Comparison of ENCODE assay signal across 8 cellular contexts in the genomic region with DNA sequence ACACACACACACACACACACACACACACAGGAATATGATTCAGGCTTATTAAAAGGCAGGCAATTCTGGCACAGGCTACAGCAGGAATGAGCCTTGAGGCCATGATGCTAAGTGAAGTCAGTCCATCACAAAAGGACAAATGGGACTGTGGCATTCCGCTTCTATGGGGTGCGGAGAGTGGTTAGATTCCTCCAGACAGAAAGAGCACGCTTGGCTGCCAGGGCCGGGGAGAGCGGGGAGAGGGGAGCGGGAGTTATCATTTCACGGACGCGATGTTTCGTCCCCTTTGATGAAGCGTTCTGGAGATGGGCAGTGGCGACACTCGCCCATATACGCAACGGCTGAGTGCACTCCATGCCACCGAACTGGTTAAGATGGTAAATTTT. TPM values are rescaled to one million over a fixed set of nuclear protein-coding genes. Genes with fewer than 3 reads are reported as not detected.
DNase-seq lines count a peak whose midpoint lies in the region; ATAC-seq and TF ChIP-seq lines count a peak whose summit lies in the region.

No MANE protein-coding gene starts in this region.

- POLR2A ChIA-PET in HEK293 (lab: Yijun Ruan, JAX), result interaction anchor here (1.0 to 1.5 kb wide), 3 partner anchors 58 to 319 kb away, joined by 5 to 9 read pairs (median 5); a partner anchor contains a TSS

- TF ChIP-seq CTCF in HEK293 (tag by site-specific recombination; IDR thresholded peaks at IDR 0.05), result no peak
- TF ChIP-seq CTCF in endodermal cell (conservative IDR thresholded peaks at IDR 0.05), result no peak
- TF ChIP-seq CTCF in type B pancreatic cell (conservative IDR thresholded peaks at IDR 0.05), result no peak

- 13 to 27% methylated on average over 6 to 16 of the region's 16 CpGs for WGBS in endodermal cell (ENCODE audit: insufficient coverage in 1 of 2, insufficient read length in 1 of 2), 2 experiments

- no peak overlapping the region for H3K9ac ChIP-seq in endodermal cell (ENCODE audit: extremely low read depth, low read length, poor library complexity, severe bottlenecking)

- no peaks in the 10 kb centered on the region for H3K9me3 ChIP-seq in HEK293 (ENCODE audit: control insufficient read depth, insufficient read depth, low read depth, low read length)
- peaks cover 12% of the 10 kb centered on the region for H3K9me3 ChIP-seq in endodermal cell (ENCODE audit: control insufficient read depth, low read length)

- H3K9me3 Mint-ChIP-seq in endodermal cell (peaks cover 5% of the 10 kb centered on the region), memory B cell (no peaks in the 10 kb centered on the region), type B pancreatic cell (no peaks in the 10 kb centered on the region)

- peaks cover 2% of the 10 kb centered on the region for H3K36me3 Mint-ChIP-seq in endodermal cell (ENCODE audit: low read depth)
- H3K36me3 Mint-ChIP-seq in memory B cell, result no peaks in the 10 kb centered on the region
- H3K36me3 Mint-ChIP-seq in type B pancreatic cell, result no peaks in the 10 kb centered on the region

- H3K27ac Mint-ChIP-seq in endodermal cell (no peak overlapping the region), memory B cell (no peak overlapping the region), type B pancreatic cell (peak overlapping the region; percentile 83)

- ATAC-seq in memory B cell (ENCODE audit: low read depth), result no peak

- no peaks in the 10 kb centered on the region for H3K36me3 ChIP-seq in HEK293 (ENCODE audit: control insufficient read depth in 2 of 2, insufficient read depth in 1 of 2, low read length in 2 of 2)
- H3K36me3 ChIP-seq in endodermal cell (ENCODE audit: control insufficient read depth, insufficient read depth, low read length), result no peaks in the 10 kb centered on the region

- H3K27ac ChIP-seq in HEK293 (ENCODE audit: extremely low read depth, low read depth, low read length) (peak overlapping the region; percentile 70; the same call in 1 of the 2 replicates), endodermal cell (ENCODE audit: low read depth, low read length) (no peak overlapping the region)

- H3K4me1 ChIP-seq in HEK293 (ENCODE audit: control insufficient read depth, insufficient read depth, low read length) (peaks cover 3% of the 10 kb centered on the region), endodermal cell (ENCODE audit: control insufficient read depth, insufficient read depth, low read length) (peaks cover 5% of the 10 kb centered on the region)

- DNase-seq in NCI-H1105 treated with DMSO at 0.1 percent for 48 hours (lab: John Stamatoyannopoulos, UW) (peak; percentile 34), NCI-H1105 (lab: John Stamatoyannopoulos, UW) (no peak), RPMI7951 (ENCODE audit: low read depth) (peak; percentile 74), endodermal cell (peak; percentile 75), memory B cell (ENCODE audit: low spot score in 2 of 2) (no peak), type B pancreatic cell (ENCODE audit: extremely low spot score, unreplicated experiment) (no peak)
- no peak for DNase-seq in activated CD4-positive, CD25-positive, alpha-beta regulatory T cell treated with anti-CD3 and anti-CD28 coated beads, Interleukin-2, amount 50 U/mL, for 72 hours

- CTCF ChIA-PET in HEK293 (lab: Yijun Ruan, JAX), result interaction anchor here (0.6 to 4.8 kb wide), 33 partner anchors 10 to 623 kb away, joined by 3 to 27 read pairs (median 4); a partner anchor contains a TSS

- H3K4me3 Mint-ChIP-seq in endodermal cell (peak overlapping the region; percentile 58), memory B cell (peak overlapping the region; percentile 87), type B pancreatic cell (peak overlapping the region; percentile 91)

- peak overlapping the region; percentile 58 for H3K4me3 ChIP-seq in HEK293 (ENCODE audit: low read depth, low read length)
- H3K4me3 ChIP-seq in endodermal cell (ENCODE audit: low read length), result peak overlapping the region; percentile 86

- peaks cover 4% of the 10 kb centered on the region for H3K27me3 ChIP-seq in endodermal cell (ENCODE audit: control insufficient read depth, insufficient read depth, low read length, poor library complexity, severe bottlenecking)

- H3K27me3 Mint-ChIP-seq in endodermal cell (ENCODE audit: insufficient read depth) (peaks cover 44% of the 10 kb centered on the region), memory B cell (peaks cover 15% of the 10 kb centered on the region), type B pancreatic cell (peaks cover 18% of the 10 kb centered on the region)

- H3K4me1 Mint-ChIP-seq in endodermal cell (peaks cover 3% of the 10 kb centered on the region), memory B cell (peaks cover 7% of the 10 kb centered on the region), type B pancreatic cell (ENCODE audit: unreplicated experiment) (peaks cover 27% of the 10 kb centered on the region)

TF ChIP-seq in HEK293, 187 proteins besides CTCF, POLR2A, EP300 and RAD21 (continues in another document):
- TF ChIP-seq, protein P1, sequence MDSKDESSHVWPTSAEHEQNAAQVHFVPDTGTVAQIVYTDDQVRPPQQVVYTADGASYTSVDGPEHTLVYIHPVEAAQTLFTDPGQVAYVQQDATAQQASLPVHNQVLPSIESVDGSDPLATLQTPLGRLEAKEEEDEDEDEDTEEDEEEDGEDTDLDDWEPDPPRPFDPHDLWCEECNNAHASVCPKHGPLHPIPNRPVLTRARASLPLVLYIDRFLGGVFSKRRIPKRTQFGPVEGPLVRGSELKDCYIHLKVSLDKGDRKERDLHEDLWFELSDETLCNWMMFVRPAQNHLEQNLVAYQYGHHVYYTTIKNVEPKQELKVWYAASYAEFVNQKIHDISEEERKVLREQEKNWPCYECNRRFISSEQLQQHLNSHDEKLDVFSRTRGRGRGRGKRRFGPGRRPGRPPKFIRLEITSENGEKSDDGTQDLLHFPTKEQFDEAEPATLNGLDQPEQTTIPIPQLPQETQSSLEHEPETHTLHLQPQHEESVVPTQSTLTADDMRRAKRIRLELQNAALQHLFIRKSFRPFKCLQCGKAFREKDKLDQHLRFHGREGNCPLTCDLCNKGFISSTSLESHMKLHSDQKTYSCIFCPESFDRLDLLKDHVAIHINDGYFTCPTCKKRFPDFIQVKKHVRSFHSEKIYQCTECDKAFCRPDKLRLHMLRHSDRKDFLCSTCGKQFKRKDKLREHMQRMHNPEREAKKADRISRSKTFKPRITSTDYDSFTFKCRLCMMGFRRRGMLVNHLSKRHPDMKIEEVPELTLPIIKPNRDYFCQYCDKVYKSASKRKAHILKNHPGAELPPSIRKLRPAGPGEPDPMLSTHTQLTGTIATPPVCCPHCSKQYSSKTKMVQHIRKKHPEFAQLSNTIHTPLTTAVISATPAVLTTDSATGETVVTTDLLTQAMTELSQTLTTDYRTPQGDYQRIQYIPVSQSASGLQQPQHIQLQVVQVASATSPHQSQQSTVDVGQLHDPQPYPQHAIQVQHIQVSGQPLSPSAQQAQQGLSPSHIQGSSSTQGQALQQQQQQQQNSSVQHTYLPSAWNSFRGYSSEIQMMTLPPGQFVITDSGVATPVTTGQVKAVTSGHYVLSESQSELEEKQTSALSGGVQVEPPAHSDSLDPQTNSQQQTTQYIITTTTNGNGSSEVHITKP (tag by site-specific recombination; IDR thresholded peaks at IDR 0.05), result peak; percentile 29; the same call in 1 of the 2 replicates
- TF ChIP-seq ZNF596 (tag by site-specific recombination; IDR thresholded peaks at IDR 0.05) (no peak), ZNF624 (tag by site-specific recombination; IDR thresholded peaks at IDR 0.05) (no peak), MZF1 (tag by site-specific recombination; IDR thresholded peaks at IDR 0.05; ENCODE audit: borderline replicate concordance) (peak; percentile 56), ZNF529 (tag by site-specific recombination; IDR thresholded peaks at IDR 0.05; ENCODE audit: insufficient replicate concordance) (no peak), ZNF629 (tag by site-specific recombination; IDR thresholded peaks at IDR 0.05) (no peak), ZBTB21 (tag by site-specific recombination; IDR thresholded peaks at IDR 0.05) (no peak), ZNF600 (tag by site-specific recombination; IDR thresholded peaks at IDR 0.05) (peak; percentile 33; the same call in 1 of the 2 replicates), ZNF335 (tag by site-specific recombination; conservative IDR thresholded peaks at IDR 0.05) (peak; percentile 71)
- TF ChIP-seq, protein P2, sequence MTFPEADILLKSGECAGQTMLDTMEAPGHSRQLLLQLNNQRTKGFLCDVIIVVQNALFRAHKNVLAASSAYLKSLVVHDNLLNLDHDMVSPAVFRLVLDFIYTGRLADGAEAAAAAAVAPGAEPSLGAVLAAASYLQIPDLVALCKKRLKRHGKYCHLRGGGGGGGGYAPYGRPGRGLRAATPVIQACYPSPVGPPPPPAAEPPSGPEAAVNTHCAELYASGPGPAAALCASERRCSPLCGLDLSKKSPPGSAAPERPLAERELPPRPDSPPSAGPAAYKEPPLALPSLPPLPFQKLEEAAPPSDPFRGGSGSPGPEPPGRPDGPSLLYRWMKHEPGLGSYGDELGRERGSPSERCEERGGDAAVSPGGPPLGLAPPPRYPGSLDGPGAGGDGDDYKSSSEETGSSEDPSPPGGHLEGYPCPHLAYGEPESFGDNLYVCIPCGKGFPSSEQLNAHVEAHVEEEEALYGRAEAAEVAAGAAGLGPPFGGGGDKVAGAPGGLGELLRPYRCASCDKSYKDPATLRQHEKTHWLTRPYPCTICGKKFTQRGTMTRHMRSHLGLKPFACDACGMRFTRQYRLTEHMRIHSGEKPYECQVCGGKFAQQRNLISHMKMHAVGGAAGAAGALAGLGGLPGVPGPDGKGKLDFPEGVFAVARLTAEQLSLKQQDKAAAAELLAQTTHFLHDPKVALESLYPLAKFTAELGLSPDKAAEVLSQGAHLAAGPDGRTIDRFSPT (tag by site-specific recombination; IDR thresholded peaks at IDR 0.05), result 0 out of 2 replicates have a peak, but pooled peaks have one; percentile 27
- TF ChIP-seq, protein P3, sequence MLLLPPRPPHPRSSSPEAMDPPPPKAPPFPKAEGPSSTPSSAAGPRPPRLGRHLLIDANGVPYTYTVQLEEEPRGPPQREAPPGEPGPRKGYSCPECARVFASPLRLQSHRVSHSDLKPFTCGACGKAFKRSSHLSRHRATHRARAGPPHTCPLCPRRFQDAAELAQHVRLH (tag by site-specific recombination; IDR thresholded peaks at IDR 0.05), result no peak

RNA-seq across cellular contexts. Expression of a gene that starts 58.5 kb away (rescaled TPM):
- total RNA-seq in RPMI7951 (2014; rRNA removed; shearing (Covaris generic)), result 0.48 and 0.98 TPM in 2 replicates
- total RNA-seq in endodermal cell (100 to 1,000 TPM in 1 of 2 donors, 10 to 100 TPM in 1; 66.0 to 105 TPM), type B pancreatic cell (ENCODE audit: low replicate concordance) (33.2 and 41.4 TPM in 2 replicates)
- polyA plus RNA-seq in endodermal cell (2013, experiment 1 of 2), result 22.2 TPM
- 27.3 TPM for polyA plus RNA-seq in endodermal cell (2013, experiment 2 of 2)

Comparison
In these comparisons a context has a peak if more than half of its experiments do, and no peak if none do; other contexts are left out.
1. DNase-seq: peak in NCI-H1105 treated with DMSO at 0.1 percent for 48 hours (single experiment), RPMI7951 (single experiment) and endodermal cell (single experiment); none in NCI-H1105 (single experiment), memory B cell (0 of 2), type B pancreatic cell (single experiment) and activated CD4-positive, CD25-positive, alpha-beta regulatory T cell treated with anti-CD3 and anti-CD28 coated beads, Interleukin-2, amount 50 U/mL, for 72 hours (single experiment).
2. RNA of a gene that starts 58.5 kb away (total RNA-seq): 66.0 to 105 TPM in endodermal cell and 33.2 to 41.4 TPM in type B pancreatic cell; 0.48 to 0.98 TPM in RPMI7951; every median in the first group is over 10 times any median in the second.
3. Peak in every context shown above with its lines, with median percentiles within 50 percentile points of each other: H3K4me3 Mint-ChIP-seq.